ENCODE assay signal across 8 cellular contexts in the genomic region with DNA sequence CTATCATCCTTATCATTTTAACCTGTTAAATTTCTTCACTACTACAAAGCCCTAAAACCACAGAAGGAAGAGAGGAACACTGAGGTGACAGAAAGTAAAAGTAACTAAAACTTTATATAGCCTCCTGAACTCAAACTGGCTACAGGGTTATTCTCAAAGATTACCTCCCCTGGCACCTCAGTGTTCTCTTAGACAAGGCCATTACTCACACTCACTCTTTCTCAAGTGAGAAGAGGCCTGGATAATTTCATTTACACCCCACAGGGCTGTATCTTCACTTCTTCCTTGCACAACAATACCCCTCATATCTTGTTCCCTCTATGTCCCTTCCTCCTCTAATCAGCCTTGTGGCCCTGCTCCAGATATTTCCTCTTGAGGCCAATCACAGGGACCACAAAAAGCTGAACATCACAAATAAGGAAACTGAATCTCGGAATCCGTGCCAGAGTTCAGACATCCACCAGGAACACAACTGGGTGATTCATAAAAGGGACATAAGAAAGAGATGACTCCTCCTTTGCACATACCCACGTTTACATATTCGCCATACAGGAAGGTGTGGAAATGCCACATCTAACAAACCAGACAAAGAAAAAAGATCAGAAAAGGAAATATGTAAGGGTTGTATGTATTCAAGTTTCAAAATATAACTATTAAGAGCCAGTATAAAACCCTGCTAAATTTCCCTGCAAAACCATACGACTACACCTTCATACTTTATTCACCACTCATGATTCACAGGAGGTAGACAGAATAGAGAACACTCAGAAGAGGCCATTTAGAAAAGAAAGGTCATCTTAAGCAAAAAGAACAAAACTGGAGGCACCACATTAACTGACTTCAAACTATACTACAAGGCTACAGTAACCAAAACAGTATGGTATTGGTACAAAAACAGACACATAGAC. TPM values are rescaled to one million over a fixed set of nuclear protein-coding genes. Genes with fewer than 3 reads are reported as not detected.
DNase-seq lines count a peak whose midpoint lies in the region; ATAC-seq and TF ChIP-seq lines count a peak whose summit lies in the region.

No MANE protein-coding gene starts in this region.

- H3K36me3 Mint-ChIP-seq in T-helper 2 cell treated with Interferon-gamma antibody and Interleukin-4, amounts not matched to agents 5 μg/mL and 100 μg/mL, for 36 hours (ENCODE audit: low read depth), result peaks cover 4% of the 10 kb centered on the region
- no peaks in the 10 kb centered on the region for H3K36me3 Mint-ChIP-seq in effector memory CD8-positive, alpha-beta T cell (ENCODE audit: insufficient read depth)

- no peak overlapping the region for H3K27ac Mint-ChIP-seq in T-helper 2 cell treated with Interferon-gamma antibody and Interleukin-4, amounts not matched to agents 5 μg/mL and 100 μg/mL, for 36 hours
- no peak overlapping the region for H3K27ac Mint-ChIP-seq in effector memory CD8-positive, alpha-beta T cell

- H3K4me1 ChIP-seq in gastrocnemius medialis (peaks cover 9% of the 10 kb centered on the region in 2 donors), breast epithelium (no peaks in the 10 kb centered on the region)

- in situ Hi-C loops in gastrocnemius medialis (cut with MboI; ENCODE audit: low sequenced_read_pairs in 4 of 4), result loop anchor here in 1 of 4 donors (10.0 kb wide), 1 partner anchor 93 kb away; no protein-coding TSS in a partner anchor

- peak; percentile 32 for DNase-seq in T-helper 2 cell treated with Interferon-gamma antibody and Interleukin-4, amounts not matched to agents 5 μg/mL and 100 μg/mL, for 36 hours (ENCODE audit: low spot score)
- no peak for DNase-seq in effector memory CD8-positive, alpha-beta T cell
- DNase-seq in gastrocnemius medialis (no peak), medulla oblongata (ENCODE audit: extremely low spot score) (no peak), breast epithelium (ENCODE audit: low spot score in 2 of 2) (no peak), NCI-H446 treated with DMSO at 0.1 percent for 48 hours (lab: John Stamatoyannopoulos, UW) (no peak)

- no peak overlapping the region for H3K4me3 Mint-ChIP-seq in T-helper 2 cell treated with Interferon-gamma antibody and Interleukin-4, amounts not matched to agents 5 μg/mL and 100 μg/mL, for 36 hours
- peak overlapping the region in 1 of 2 donors; percentile 30 for H3K4me3 Mint-ChIP-seq in effector memory CD8-positive, alpha-beta T cell

- H3K27me3 ChIP-seq in gastrocnemius medialis (no peaks in the 10 kb centered on the region), breast epithelium (no peaks in the 10 kb centered on the region)

- H3K36me3 ChIP-seq in gastrocnemius medialis (no peaks in the 10 kb centered on the region), breast epithelium (no peaks in the 10 kb centered on the region)

- intact Hi-C loops in gastrocnemius medialis (cut with DNase I; ENCODE audit: low total_unique reads) (no loop called here), breast epithelium (cut with DNase I; ENCODE audit: low total_unique reads) (no loop called here)

- H3K4me3 ChIP-seq in gastrocnemius medialis, result no peak overlapping the region
- no peak overlapping the region for H3K4me3 ChIP-seq in breast epithelium

- H3K9me3 Mint-ChIP-seq in T-helper 2 cell treated with Interferon-gamma antibody and Interleukin-4, amounts not matched to agents 5 μg/mL and 100 μg/mL, for 36 hours, result peaks cover 5% of the 10 kb centered on the region
- no peaks in the 10 kb centered on the region for H3K9me3 Mint-ChIP-seq in effector memory CD8-positive, alpha-beta T cell

- H3K27me3 Mint-ChIP-seq in T-helper 2 cell treated with Interferon-gamma antibody and Interleukin-4, amounts not matched to agents 5 μg/mL and 100 μg/mL, for 36 hours (ENCODE audit: low read depth), result peaks cover 3% of the 10 kb centered on the region
- H3K27me3 Mint-ChIP-seq in effector memory CD8-positive, alpha-beta T cell, result no peaks in the 10 kb centered on the region

- peaks cover 12% of the 10 kb centered on the region for H3K4me1 Mint-ChIP-seq in T-helper 2 cell treated with Interferon-gamma antibody and Interleukin-4, amounts not matched to agents 5 μg/mL and 100 μg/mL, for 36 hours (ENCODE audit: low read depth)
- peaks cover 3 to 15% of the 10 kb centered on the region in 2 donors for H3K4me1 Mint-ChIP-seq in effector memory CD8-positive, alpha-beta T cell (ENCODE audit: low read depth in 2 of 2)

- peak; percentile 35 for ATAC-seq in GM21717 (IDR thresholded peaks at IDR 0.05; ENCODE audit: unreplicated experiment)
- ATAC-seq in effector memory CD8-positive, alpha-beta T cell (replicated peaks), result peak; percentile 53
- peak in 1 of 2 donors; percentile 53 for ATAC-seq in gastrocnemius medialis
- no peak for ATAC-seq in GM19467 (IDR thresholded peaks at IDR 0.05; ENCODE audit: unreplicated experiment)

- no peak for TF ChIP-seq POLR2A in gastrocnemius medialis (IDR thresholded peaks at IDR 0.05)
- TF ChIP-seq POLR2A in breast epithelium (IDR thresholded peaks at IDR 0.05), result no peak

- H3K9me3 ChIP-seq in gastrocnemius medialis (no peaks in the 10 kb centered on the region), breast epithelium (no peaks in the 10 kb centered on the region)

- TF ChIP-seq CTCF in gastrocnemius medialis (IDR thresholded peaks at IDR 0.05 in 4 of 5, conservative IDR thresholded peaks at IDR 0.05 in 1 of 5) (no peak), breast epithelium (IDR thresholded peaks at IDR 0.05) (no peak)

- H3K27ac ChIP-seq in gastrocnemius medialis, result peak overlapping the region; percentile 26 to 56 (median 40)
- no peak overlapping the region for H3K27ac ChIP-seq in breast epithelium

RNA-seq across cellular contexts. Expression of gene KLHL3, which starts 1.7 kb away (rescaled TPM):
- total RNA-seq in gastrocnemius medialis (1 to 10 TPM in 3 of 4 donors, under 1 TPM in 1; 0.46 to 4.6 (median 1.7) TPM), breast epithelium (10 to 100 TPM in 1 of 3 donors, 1 to 10 TPM in 2; 4.5 to 11.7 (median 4.9) TPM)

RNA-seq across cellular contexts. Expression of gene HNRNPA0, which starts 16.6 kb away (rescaled TPM):
- 1 to 10 TPM; 4.2 to 6.0 (median 5.2) TPM for total RNA-seq in gastrocnemius medialis
- total RNA-seq in breast epithelium, result 10 to 100 TPM; 11.5 to 13.3 (median 11.8) TPM

Comparison
In these comparisons a context has a peak if more than half of its experiments do, and no peak if none do; other contexts are left out.
1. H3K27ac ChIP-seq: peak in gastrocnemius medialis (4 of 4); none in breast epithelium (0 of 2).